ENCODE assay signal across 1 cellular context in the genomic region with DNA sequence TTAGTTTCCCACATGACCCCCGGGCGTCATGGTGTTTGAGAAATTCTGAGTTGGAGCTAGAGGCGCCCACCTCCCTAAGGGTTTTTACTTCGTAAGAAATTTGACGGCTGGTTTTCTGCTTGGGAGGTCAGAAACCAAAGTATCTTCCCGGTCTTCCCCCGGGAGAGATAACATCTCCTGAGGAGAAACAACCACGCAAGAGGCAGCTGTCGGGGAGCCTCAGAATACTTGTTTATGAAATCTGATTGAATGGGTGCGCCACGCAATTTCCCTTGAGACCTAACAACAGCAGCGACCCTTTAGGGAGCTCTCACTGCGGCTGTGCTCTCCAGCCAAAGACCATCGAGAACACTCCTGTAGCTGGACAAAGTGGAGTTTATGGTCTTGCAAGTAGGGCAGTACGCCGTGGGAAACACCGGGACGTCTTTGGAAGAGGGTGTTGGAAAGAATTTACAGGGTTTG.
TF ChIP-seq lines count a peak whose summit lies in the region.

No MANE protein-coding gene starts in this region.

TF ChIP-seq in HepG2, 621 proteins besides CTCF, POLR2A, EP300 and RAD21 (continued from another document and continues in another):
- TF ChIP-seq, protein P1, sequence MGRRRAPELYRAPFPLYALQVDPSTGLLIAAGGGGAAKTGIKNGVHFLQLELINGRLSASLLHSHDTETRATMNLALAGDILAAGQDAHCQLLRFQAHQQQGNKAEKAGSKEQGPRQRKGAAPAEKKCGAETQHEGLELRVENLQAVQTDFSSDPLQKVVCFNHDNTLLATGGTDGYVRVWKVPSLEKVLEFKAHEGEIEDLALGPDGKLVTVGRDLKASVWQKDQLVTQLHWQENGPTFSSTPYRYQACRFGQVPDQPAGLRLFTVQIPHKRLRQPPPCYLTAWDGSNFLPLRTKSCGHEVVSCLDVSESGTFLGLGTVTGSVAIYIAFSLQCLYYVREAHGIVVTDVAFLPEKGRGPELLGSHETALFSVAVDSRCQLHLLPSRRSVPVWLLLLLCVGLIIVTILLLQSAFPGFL (CRISPR knock-in tag; IDR thresholded peaks at IDR 0.05), result no peak
- TF ChIP-seq, protein P2, sequence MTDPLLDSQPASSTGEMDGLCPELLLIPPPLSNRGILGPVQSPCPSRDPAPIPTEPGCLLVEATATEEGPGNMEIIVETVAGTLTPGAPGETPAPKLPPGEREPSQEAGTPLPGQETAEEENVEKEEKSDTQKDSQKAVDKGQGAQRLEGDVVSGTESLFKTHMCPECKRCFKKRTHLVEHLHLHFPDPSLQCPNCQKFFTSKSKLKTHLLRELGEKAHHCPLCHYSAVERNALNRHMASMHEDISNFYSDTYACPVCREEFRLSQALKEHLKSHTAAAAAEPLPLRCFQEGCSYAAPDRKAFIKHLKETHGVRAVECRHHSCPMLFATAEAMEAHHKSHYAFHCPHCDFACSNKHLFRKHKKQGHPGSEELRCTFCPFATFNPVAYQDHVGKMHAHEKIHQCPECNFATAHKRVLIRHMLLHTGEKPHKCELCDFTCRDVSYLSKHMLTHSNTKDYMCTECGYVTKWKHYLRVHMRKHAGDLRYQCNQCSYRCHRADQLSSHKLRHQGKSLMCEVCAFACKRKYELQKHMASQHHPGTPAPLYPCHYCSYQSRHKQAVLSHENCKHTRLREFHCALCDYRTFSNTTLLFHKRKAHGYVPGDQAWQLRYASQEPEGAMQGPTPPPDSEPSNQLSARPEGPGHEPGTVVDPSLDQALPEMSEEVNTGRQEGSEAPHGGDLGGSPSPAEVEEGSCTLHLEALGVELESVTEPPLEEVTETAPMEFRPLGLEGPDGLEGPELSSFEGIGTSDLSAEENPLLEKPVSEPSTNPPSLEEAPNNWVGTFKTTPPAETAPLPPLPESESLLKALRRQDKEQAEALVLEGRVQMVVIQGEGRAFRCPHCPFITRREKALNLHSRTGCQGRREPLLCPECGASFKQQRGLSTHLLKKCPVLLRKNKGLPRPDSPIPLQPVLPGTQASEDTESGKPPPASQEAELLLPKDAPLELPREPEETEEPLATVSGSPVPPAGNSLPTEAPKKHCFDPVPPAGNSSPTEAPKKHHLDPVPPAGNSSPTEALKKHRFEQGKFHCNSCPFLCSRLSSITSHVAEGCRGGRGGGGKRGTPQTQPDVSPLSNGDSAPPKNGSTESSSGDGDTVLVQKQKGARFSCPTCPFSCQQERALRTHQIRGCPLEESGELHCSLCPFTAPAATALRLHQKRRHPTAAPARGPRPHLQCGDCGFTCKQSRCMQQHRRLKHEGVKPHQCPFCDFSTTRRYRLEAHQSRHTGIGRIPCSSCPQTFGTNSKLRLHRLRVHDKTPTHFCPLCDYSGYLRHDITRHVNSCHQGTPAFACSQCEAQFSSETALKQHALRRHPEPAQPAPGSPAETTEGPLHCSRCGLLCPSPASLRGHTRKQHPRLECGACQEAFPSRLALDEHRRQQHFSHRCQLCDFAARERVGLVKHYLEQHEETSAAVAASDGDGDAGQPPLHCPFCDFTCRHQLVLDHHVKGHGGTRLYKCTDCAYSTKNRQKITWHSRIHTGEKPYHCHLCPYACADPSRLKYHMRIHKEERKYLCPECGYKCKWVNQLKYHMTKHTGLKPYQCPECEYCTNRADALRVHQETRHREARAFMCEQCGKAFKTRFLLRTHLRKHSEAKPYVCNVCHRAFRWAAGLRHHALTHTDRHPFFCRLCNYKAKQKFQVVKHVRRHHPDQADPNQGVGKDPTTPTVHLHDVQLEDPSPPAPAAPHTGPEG (CRISPR knock-in tag; IDR thresholded peaks at IDR 0.05), result no peak
- TF ChIP-seq GPN1 (CRISPR knock-in tag; IDR thresholded peaks at IDR 0.05; ENCODE audit: borderline replicate concordance) (no peak), ZNF180 (CRISPR knock-in tag; IDR thresholded peaks at IDR 0.05; ENCODE audit: borderline replicate concordance, low read depth) (0 out of 2 replicates have a peak, but pooled peaks have one; percentile 68), SMAD3 (CRISPR knock-in tag; IDR thresholded peaks at IDR 0.05) (no peak; the same call in 1 of the 2 replicates), SP5 (CRISPR knock-in tag; IDR thresholded peaks at IDR 0.05; ENCODE audit: borderline replicate concordance, low read depth) (0 out of 2 replicates have a peak, but pooled peaks have one; percentile 0), FOXM1 (CRISPR knock-in tag; IDR thresholded peaks at IDR 0.05) (no peak), ZNF101 (CRISPR knock-in tag; IDR thresholded peaks at IDR 0.05; ENCODE audit: borderline replicate concordance, low read depth) (0 out of 2 replicates have a peak, but pooled peaks have one; percentile 4), GABPB1 (CRISPR knock-in tag; IDR thresholded peaks at IDR 0.05) (no peak), EHMT2 (IDR thresholded peaks at IDR 0.05; ENCODE audit: borderline replicate concordance, low read depth, low read length) (no peak), ELF3 (CRISPR knock-in tag; IDR thresholded peaks at IDR 0.05) (no peak), ISL2 (CRISPR knock-in tag; IDR thresholded peaks at IDR 0.05) (no peak; the same call in 1 of the 2 replicates)
- TF ChIP-seq, protein P3, sequence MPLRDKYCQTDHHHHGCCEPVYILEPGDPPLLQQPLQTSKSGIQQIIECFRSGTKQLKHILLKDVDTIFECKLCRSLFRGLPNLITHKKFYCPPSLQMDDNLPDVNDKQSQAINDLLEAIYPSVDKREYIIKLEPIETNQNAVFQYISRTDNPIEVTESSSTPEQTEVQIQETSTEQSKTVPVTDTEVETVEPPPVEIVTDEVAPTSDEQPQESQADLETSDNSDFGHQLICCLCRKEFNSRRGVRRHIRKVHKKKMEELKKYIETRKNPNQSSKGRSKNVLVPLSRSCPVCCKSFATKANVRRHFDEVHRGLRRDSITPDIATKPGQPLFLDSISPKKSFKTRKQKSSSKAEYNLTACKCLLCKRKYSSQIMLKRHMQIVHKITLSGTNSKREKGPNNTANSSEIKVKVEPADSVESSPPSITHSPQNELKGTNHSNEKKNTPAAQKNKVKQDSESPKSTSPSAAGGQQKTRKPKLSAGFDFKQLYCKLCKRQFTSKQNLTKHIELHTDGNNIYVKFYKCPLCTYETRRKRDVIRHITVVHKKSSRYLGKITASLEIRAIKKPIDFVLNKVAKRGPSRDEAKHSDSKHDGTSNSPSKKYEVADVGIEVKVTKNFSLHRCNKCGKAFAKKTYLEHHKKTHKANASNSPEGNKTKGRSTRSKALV (CRISPR knock-in tag; IDR thresholded peaks at IDR 0.05), result 0 out of 2 replicates have a peak, but pooled peaks have one; percentile 14
- TF ChIP-seq, protein P4, sequence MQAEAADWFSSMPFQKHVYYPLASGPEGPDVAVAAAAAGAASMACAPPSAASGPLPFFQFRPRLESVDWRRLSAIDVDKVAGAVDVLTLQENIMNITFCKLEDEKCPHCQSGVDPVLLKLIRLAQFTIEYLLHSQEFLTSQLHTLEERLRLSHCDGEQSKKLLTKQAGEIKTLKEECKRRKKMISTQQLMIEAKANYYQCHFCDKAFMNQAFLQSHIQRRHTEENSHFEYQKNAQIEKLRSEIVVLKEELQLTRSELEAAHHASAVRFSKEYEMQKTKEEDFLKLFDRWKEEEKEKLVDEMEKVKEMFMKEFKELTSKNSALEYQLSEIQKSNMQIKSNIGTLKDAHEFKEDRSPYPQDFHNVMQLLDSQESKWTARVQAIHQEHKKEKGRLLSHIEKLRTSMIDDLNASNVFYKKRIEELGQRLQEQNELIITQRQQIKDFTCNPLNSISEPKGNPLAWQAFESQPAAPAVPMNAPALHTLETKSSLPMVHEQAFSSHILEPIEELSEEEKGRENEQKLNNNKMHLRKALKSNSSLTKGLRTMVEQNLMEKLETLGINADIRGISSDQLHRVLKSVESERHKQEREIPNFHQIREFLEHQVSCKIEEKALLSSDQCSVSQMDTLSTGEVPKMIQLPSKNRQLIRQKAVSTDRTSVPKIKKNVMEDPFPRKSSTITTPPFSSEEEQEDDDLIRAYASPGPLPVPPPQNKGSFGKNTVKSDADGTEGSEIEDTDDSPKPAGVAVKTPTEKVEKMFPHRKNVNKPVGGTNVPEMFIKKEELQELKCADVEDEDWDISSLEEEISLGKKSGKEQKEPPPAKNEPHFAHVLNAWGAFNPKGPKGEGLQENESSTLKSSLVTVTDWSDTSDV (CRISPR knock-in tag; IDR thresholded peaks at IDR 0.05), result no peak; the same call in 1 of the 2 replicates
- TF ChIP-seq, protein P5, sequence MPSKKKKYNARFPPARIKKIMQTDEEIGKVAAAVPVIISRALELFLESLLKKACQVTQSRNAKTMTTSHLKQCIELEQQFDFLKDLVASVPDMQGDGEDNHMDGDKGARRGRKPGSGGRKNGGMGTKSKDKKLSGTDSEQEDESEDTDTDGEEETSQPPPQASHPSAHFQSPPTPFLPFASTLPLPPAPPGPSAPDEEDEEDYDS (CRISPR knock-in tag; IDR thresholded peaks at IDR 0.05), result no peak
- TF ChIP-seq, protein P6, sequence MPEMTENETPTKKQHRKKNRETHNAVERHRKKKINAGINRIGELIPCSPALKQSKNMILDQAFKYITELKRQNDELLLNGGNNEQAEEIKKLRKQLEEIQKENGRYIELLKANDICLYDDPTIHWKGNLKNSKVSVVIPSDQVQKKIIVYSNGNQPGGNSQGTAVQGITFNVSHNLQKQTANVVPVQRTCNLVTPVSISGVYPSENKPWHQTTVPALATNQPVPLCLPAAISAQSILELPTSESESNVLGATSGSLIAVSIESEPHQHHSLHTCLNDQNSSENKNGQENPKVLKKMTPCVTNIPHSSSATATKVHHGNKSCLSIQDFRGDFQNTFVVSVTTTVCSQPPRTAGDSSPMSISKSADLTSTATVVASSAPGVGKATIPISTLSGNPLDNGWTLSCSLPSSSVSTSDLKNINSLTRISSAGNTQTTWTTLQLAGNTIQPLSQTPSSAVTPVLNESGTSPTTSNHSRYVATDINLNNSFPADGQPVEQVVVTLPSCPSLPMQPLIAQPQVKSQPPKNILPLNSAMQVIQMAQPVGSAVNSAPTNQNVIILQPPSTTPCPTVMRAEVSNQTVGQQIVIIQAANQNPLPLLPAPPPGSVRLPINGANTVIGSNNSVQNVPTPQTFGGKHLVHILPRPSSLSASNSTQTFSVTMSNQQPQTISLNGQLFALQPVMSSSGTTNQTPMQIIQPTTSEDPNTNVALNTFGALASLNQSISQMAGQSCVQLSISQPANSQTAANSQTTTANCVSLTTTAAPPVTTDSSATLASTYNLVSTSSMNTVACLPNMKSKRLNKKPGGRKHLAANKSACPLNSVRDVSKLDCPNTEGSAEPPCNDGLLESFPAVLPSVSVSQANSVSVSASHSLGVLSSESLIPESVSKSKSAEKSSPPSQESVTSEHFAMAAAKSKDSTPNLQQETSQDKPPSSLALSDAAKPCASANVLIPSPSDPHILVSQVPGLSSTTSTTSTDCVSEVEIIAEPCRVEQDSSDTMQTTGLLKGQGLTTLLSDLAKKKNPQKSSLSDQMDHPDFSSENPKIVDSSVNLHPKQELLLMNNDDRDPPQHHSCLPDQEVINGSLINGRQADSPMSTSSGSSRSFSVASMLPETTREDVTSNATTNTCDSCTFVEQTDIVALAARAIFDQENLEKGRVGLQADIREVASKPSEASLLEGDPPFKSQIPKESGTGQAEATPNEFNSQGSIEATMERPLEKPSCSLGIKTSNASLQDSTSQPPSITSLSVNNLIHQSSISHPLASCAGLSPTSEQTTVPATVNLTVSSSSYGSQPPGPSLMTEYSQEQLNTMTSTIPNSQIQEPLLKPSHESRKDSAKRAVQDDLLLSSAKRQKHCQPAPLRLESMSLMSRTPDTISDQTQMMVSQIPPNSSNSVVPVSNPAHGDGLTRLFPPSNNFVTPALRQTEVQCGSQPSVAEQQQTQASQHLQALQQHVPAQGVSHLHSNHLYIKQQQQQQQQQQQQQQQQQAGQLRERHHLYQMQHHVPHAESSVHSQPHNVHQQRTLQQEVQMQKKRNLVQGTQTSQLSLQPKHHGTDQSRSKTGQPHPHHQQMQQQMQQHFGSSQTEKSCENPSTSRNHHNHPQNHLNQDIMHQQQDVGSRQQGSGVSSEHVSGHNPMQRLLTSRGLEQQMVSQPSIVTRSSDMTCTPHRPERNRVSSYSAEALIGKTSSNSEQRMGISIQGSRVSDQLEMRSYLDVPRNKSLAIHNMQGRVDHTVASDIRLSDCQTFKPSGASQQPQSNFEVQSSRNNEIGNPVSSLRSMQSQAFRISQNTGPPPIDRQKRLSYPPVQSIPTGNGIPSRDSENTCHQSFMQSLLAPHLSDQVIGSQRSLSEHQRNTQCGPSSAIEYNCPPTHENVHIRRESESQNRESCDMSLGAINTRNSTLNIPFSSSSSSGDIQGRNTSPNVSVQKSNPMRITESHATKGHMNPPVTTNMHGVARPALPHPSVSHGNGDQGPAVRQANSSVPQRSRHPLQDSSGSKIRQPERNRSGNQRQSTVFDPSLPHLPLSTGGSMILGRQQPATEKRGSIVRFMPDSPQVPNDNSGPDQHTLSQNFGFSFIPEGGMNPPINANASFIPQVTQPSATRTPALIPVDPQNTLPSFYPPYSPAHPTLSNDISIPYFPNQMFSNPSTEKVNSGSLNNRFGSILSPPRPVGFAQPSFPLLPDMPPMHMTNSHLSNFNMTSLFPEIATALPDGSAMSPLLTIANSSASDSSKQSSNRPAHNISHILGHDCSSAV (CRISPR knock-in tag; IDR thresholded peaks at IDR 0.05; ENCODE audit: borderline replicate concordance), result no peak
- TF ChIP-seq, protein P7, sequence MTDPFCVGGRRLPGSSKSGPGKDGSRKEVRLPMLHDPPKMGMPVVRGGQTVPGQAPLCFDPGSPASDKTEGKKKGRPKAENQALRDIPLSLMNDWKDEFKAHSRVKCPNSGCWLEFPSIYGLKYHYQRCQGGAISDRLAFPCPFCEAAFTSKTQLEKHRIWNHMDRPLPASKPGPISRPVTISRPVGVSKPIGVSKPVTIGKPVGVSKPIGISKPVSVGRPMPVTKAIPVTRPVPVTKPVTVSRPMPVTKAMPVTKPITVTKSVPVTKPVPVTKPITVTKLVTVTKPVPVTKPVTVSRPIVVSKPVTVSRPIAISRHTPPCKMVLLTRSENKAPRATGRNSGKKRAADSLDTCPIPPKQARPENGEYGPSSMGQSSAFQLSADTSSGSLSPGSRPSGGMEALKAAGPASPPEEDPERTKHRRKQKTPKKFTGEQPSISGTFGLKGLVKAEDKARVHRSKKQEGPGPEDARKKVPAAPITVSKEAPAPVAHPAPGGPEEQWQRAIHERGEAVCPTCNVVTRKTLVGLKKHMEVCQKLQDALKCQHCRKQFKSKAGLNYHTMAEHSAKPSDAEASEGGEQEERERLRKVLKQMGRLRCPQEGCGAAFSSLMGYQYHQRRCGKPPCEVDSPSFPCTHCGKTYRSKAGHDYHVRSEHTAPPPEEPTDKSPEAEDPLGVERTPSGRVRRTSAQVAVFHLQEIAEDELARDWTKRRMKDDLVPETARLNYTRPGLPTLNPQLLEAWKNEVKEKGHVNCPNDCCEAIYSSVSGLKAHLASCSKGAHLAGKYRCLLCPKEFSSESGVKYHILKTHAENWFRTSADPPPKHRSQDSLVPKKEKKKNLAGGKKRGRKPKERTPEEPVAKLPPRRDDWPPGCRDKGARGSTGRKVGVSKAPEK (CRISPR knock-in tag; IDR thresholded peaks at IDR 0.05; ENCODE audit: borderline replicate concordance), result no peak
- TF ChIP-seq, protein P8, sequence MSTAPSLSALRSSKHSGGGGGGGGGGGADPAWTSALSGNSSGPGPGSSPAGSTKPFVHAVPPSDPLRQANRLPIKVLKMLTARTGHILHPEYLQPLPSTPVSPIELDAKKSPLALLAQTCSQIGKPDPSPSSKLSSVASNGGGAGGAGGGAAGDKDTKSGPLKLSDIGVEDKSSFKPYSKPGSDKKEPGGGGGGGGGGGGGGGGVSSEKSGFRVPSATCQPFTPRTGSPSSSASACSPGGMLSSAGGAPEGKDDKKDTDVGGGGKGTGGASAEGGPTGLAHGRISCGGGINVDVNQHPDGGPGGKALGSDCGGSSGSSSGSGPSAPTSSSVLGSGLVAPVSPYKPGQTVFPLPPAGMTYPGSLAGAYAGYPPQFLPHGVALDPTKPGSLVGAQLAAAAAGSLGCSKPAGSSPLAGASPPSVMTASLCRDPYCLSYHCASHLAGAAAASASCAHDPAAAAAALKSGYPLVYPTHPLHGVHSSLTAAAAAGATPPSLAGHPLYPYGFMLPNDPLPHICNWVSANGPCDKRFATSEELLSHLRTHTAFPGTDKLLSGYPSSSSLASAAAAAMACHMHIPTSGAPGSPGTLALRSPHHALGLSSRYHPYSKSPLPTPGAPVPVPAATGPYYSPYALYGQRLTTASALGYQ (CRISPR knock-in tag; IDR thresholded peaks at IDR 0.05), result no peak
